34 cellular contexts compared by ENCODE assay signal in the genomic region with DNA sequence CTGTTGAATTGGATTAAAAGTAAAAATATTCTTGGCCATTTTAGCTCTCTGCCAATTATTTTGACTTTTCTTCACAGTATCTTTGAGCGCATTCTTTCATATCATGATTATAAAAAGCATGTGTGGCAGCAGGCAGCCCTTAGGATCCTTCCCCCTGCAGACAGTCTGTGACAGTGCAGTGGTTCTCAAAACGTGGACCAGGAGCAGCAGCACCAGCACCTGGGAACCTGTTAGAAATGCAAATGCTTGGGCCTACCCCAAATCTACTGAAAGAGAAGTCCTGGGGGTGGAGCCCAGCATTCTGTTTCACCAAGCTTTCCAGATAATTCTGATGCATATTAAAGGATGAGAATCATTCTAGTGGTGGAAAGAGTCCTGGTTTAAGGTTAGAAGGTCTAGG.
"Had no signal": no experiment of that assay in that cellular context is flagged by ENCODE, and none has a peak within 500 bp of the region (broad histone marks: within the 10 kb centered on the region; RNA-seq: fewer than 3 reads in every experiment).

No MANE protein-coding gene starts in this region.

- H3K4me3 Mint-ChIP-seq: activated CD4-positive, alpha-beta memory T cell treated with anti-CD3 and anti-CD28 coated beads, Interleukin-2, amount 10 ng/mL, durations not matched to agents 7 days and 5 days; activated CD8-positive, alpha-beta memory T cell treated with anti-CD3 and anti-CD28 coated beads, Interleukin-2, amount 10 ng/mL, durations not matched to agents 7 days and 5 days; activated naive CD4-positive, alpha-beta T cell treated with anti-CD3 and anti-CD28 coated beads, Interleukin-2, amount 10 ng/mL, durations not matched to agents 7 days and 5 days; activated naive CD8-positive, alpha-beta T cell; activated naive CD8-positive, alpha-beta T cell treated with anti-CD3 and anti-CD28 coated beads, Interleukin-2, amount 50 U/mL, for 24 hours; central memory CD8-positive, alpha-beta T cell had no signal

- H3K36me3 Mint-ChIP-seq: activated naive CD4-positive, alpha-beta T cell treated with anti-CD3 and anti-CD28 coated beads, Interleukin-2, amount 10 ng/mL, durations not matched to agents 7 days and 5 days; activated naive CD8-positive, alpha-beta T cell had no signal

- H3K9me3 ChIP-seq: SJSA1 had no signal

- H3K4me1 Mint-ChIP-seq: activated CD4-positive, alpha-beta memory T cell treated with anti-CD3 and anti-CD28 coated beads, Interleukin-2, amount 10 ng/mL, durations not matched to agents 7 days and 5 days; activated CD8-positive, alpha-beta memory T cell treated with anti-CD3 and anti-CD28 coated beads, Interleukin-2, amount 10 ng/mL, durations not matched to agents 7 days and 5 days; activated naive CD4-positive, alpha-beta T cell treated with anti-CD3 and anti-CD28 coated beads, Interleukin-2, amount 10 ng/mL, durations not matched to agents 7 days and 5 days; central memory CD8-positive, alpha-beta T cell had no signal

- H3K27me3 ChIP-seq: cardiac muscle cell, SJSA1 had no signal

- DNase-seq: activated CD4-positive, alpha-beta memory T cell treated with anti-CD3 and anti-CD28 coated beads, Interleukin-2, amount 10 ng/mL, durations not matched to agents 7 days and 5 days; activated CD4-positive, alpha-beta T cell treated with anti-CD3 and anti-CD28 coated beads for 1 hour; activated CD4-positive, alpha-beta T cell treated with anti-CD3 and anti-CD28 coated beads for 48 hours; activated CD4-positive, CD25-positive, alpha-beta regulatory T cell; activated CD8-positive, alpha-beta memory T cell treated with anti-CD3 and anti-CD28 coated beads for 24 hours; activated CD8-positive, alpha-beta memory T cell treated with anti-CD3 and anti-CD28 coated beads, Interleukin-2, amount 10 ng/mL, durations not matched to agents 7 days and 5 days; activated CD8-positive, alpha-beta memory T cell treated with anti-CD3 and anti-CD28 coated beads, Interleukin-2, amount 50 U/mL, for 48 hours; activated effector memory CD4-positive, alpha-beta T cell treated with Interleukin-2 at 50 U/mL for 16 hours; activated naive CD4-positive, alpha-beta T cell treated with anti-CD3 and anti-CD28 coated beads, Interleukin-2, amount 10 ng/mL, durations not matched to agents 7 days and 5 days; activated naive CD8-positive, alpha-beta T cell treated with anti-CD3 and anti-CD28 coated beads, Interleukin-2, amount 50 U/mL, for 24 hours; activated T-cell treated with anti-CD3 and anti-CD28 coated beads, Interleukin-2, amount 50 U/mL, for 48 hours; anterior cingulate cortex; MM.1S; NCI-H1092 treated with DMSO at 0.1 percent for 48 hours; NCI-H146; NCI-H187; NCI-H2029 treated with DMSO at 0.1 percent for 48 hours; NCI-H2171 treated with DMSO at 0.1 percent for 48 hours; NCI-H2227 treated with DMSO at 0.1 percent for 48 hours; NCI-H446; NCI-H510A treated with DMSO at 0.1 percent for 48 hours; NCI-H526 treated with DMSO at 0.1 percent for 48 hours; NCI-H774; SHP77 treated with DMSO at 0.1 percent for 48 hours; SW 1271; T-helper 1 cell; T-helper 2 cell; T-helper 9 cell had no signal

- H3K27ac ChIP-seq: cardiac muscle cell, SJSA1, VCaP had no signal

- H3K27me3 Mint-ChIP-seq: central memory CD8-positive, alpha-beta T cell had no signal

- ATAC-seq: activated CD8-positive, alpha-beta memory T cell treated with anti-CD3 and anti-CD28 coated beads, Interleukin-2, amount 10 ng/mL, durations not matched to agents 7 days and 5 days; activated naive CD8-positive, alpha-beta T cell treated with anti-CD3 and anti-CD28 coated beads, Interleukin-2, amount 50 U/mL, for 24 hours; Panc1 had no signal

- H3K9me3 Mint-ChIP-seq: activated CD4-positive, alpha-beta memory T cell treated with anti-CD3 and anti-CD28 coated beads, Interleukin-2, amount 10 ng/mL, durations not matched to agents 7 days and 5 days; activated naive CD4-positive, alpha-beta T cell treated with anti-CD3 and anti-CD28 coated beads, Interleukin-2, amount 10 ng/mL, durations not matched to agents 7 days and 5 days; activated naive CD8-positive, alpha-beta T cell treated with anti-CD3 and anti-CD28 coated beads, Interleukin-2, amount 50 U/mL, for 24 hours; central memory CD8-positive, alpha-beta T cell had no signal

- H3K27ac Mint-ChIP-seq: activated CD4-positive, alpha-beta memory T cell treated with anti-CD3 and anti-CD28 coated beads, Interleukin-2, amount 10 ng/mL, durations not matched to agents 7 days and 5 days; activated CD8-positive, alpha-beta memory T cell treated with anti-CD3 and anti-CD28 coated beads, Interleukin-2, amount 10 ng/mL, durations not matched to agents 7 days and 5 days; activated naive CD4-positive, alpha-beta T cell treated with anti-CD3 and anti-CD28 coated beads, Interleukin-2, amount 10 ng/mL, durations not matched to agents 7 days and 5 days; activated naive CD8-positive, alpha-beta T cell; activated naive CD8-positive, alpha-beta T cell treated with anti-CD3 and anti-CD28 coated beads, Interleukin-2, amount 50 U/mL, for 24 hours had no signal

- H3K36me3 ChIP-seq: cardiac muscle cell, SJSA1 had no signal

- H3K4me3 ChIP-seq: cardiac muscle cell, SJSA1 had no signal
